In genomic region chr20:50625986-50626677, GRCh38 we compare ENCODE assay signal across 2 cellular contexts.
TF ChIP-seq lines count a peak whose summit lies in the region.

No MANE protein-coding gene starts in this region.

TF ChIP-seq in HEK293, 187 proteins besides CTCF, POLR2A, EP300 and RAD21 (continued from another document):
- TF ChIP-seq ZNF280C (tag by site-specific recombination; IDR thresholded peaks at IDR 0.05) (no peak), GLIS2 (tag by site-specific recombination; IDR thresholded peaks at IDR 0.05) (peak; percentile 58; the same call in 1 of the 2 replicates), OSR2 (tag by site-specific recombination; IDR thresholded peaks at IDR 0.05) (no peak), ZNF488 (tag by site-specific recombination; IDR thresholded peaks at IDR 0.05) (no peak), GLIS1 (tag by site-specific recombination; IDR thresholded peaks at IDR 0.05) (peak; percentile 67), ZBTB8A (tag by site-specific recombination; IDR thresholded peaks at IDR 0.05) (no peak), ZNF830 (tag by site-specific recombination; IDR thresholded peaks at IDR 0.05; ENCODE audit: low read depth) (no peak), ZNF654 (tag by site-specific recombination; IDR thresholded peaks at IDR 0.05; ENCODE audit: low read depth) (peak; percentile 64), KLF1 (tag by site-specific recombination; IDR thresholded peaks at IDR 0.05) (0 out of 2 replicates have a peak, but pooled peaks have one; percentile 40), ZBTB1 (tag by site-specific recombination; IDR thresholded peaks at IDR 0.05) (no peak), ZBTB48 (tag by site-specific recombination; IDR thresholded peaks at IDR 0.05) (peak; percentile 81), ZNF311 (tag by site-specific recombination; IDR thresholded peaks at IDR 0.05; ENCODE audit: borderline replicate concordance) (no peak), ZNF670 (tag by site-specific recombination; IDR thresholded peaks at IDR 0.05; ENCODE audit: low read depth) (no peak), ZBTB17 (tag by site-specific recombination; IDR thresholded peaks at IDR 0.05) (peak; percentile 44), ZIC2 (tag by site-specific recombination; IDR thresholded peaks at IDR 0.05) (peak; percentile 39; the same call in 1 of the 2 replicates), ZBTB26 (tag by site-specific recombination; optimal IDR thresholded peaks at IDR 0.05) (no peak), ZNF629 (tag by site-specific recombination; IDR thresholded peaks at IDR 0.05) (no peak), IKZF3 (tag by site-specific recombination; IDR thresholded peaks at IDR 0.05) (no peak), ZNF658 (tag by site-specific recombination; IDR thresholded peaks at IDR 0.05) (no peak), ZBTB11 (tag by site-specific recombination; conservative IDR thresholded peaks at IDR 0.05; ENCODE audit: low read depth) (peak; percentile 55), ZNF626 (tag by site-specific recombination; IDR thresholded peaks at IDR 0.05) (no peak), PATZ1 (tag by site-specific recombination; IDR thresholded peaks at IDR 0.05) (0 out of 2 replicates have a peak, but pooled peaks have one; percentile 55)

TF ChIP-seq in H1, 55 proteins besides CTCF, POLR2A, EP300 and RAD21 (continued from another document):
- TF ChIP-seq BRCA1 (IDR thresholded peaks at IDR 0.05; ENCODE audit: low read depth, low read length) (0 out of 2 replicates have a peak, but pooled peaks have one; percentile 7), SIN3A (conservative IDR thresholded peaks at IDR 0.05 in 1 of 2, IDR thresholded peaks at IDR 0.05 in 1 of 2; ENCODE audit: low read depth in 1 of 2, low read length in 2 of 2) (peak in 1 of 2 experiments; percentile 69; a peak in 2 of 4 replicates), CHD2 (IDR thresholded peaks at IDR 0.05; ENCODE audit: low read length) (no peak), SIRT6 (IDR thresholded peaks at IDR 0.05; ENCODE audit: low read length) (no peak), RXRA (IDR thresholded peaks at IDR 0.05; ENCODE audit: insufficient read depth, low read depth, low read length) (no peak), KDM1A (IDR thresholded peaks at IDR 0.05; ENCODE audit: borderline replicate concordance, low read length) (0 out of 2 replicates have a peak, but pooled peaks have one; percentile 5), NRF1 (IDR thresholded peaks at IDR 0.05; ENCODE audit: low read depth, low read length) (no peak), POLR2AphosphoS5 (IDR thresholded peaks at IDR 0.05; ENCODE audit: low read depth, low read length) (no peak), ATF3 (IDR thresholded peaks at IDR 0.05; ENCODE audit: insufficient read depth, low read depth, low read length) (no peak), CEBPB (IDR thresholded peaks at IDR 0.05; ENCODE audit: low read depth, low read length) (no peak), HDAC2 (IDR thresholded peaks at IDR 0.05; ENCODE audit: borderline replicate concordance in 1 of 2, low read depth in 2 of 2, low read length in 2 of 2) (no peak), FOSL1 (IDR thresholded peaks at IDR 0.05; ENCODE audit: insufficient read depth, low read depth, low read length) (no peak), TCF12 (IDR thresholded peaks at IDR 0.05; ENCODE audit: low read depth, low read length) (peak; percentile 54; the same call in 1 of the 2 replicates), MAX (IDR thresholded peaks at IDR 0.05) (peak; percentile 26; the same call in 1 of the 2 replicates), TEAD4 (IDR thresholded peaks at IDR 0.05; ENCODE audit: low read depth, low read length) (no peak), JUND (IDR thresholded peaks at IDR 0.05; ENCODE audit: low read length) (peak; percentile 52; the same call in 1 of the 2 replicates), RBBP5 (IDR thresholded peaks at IDR 0.05; ENCODE audit: borderline replicate concordance, low read depth, low read length) (no peak), NANOG (IDR thresholded peaks at IDR 0.05; ENCODE audit: insufficient read depth, low read depth, low read length, poor library complexity, severe bottlenecking) (no peak)
